Comparison of ENCODE assay signal across 15 cellular contexts in the genomic region with DNA sequence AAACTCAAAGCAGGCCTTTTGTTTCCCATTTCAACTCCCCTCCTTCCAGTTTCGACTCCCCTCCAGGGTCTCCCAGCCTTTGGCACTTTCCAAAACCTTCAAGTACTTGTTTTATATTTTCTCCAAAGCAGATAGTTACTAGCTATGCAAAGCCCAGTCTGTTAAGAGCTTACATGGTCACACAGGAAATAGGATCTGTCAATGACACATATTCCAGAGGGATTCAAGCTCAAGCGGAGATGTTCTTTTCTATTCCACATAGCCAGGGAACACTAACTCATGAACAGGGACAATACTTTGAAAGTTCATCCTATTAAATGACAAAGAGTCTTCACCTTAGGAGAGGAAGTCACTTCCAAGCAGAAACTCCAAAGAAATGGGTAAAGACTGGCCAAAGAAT. TPM values are rescaled to one million over a fixed set of nuclear protein-coding genes. Genes with fewer than 3 reads are reported as not detected.
A peak's percentile ranks its signal among the peaks of the same experiment; 100 is the strongest.
DNase-seq lines count a peak whose midpoint lies in the region; ATAC-seq, FAIRE-seq and TF ChIP-seq lines count a peak whose summit lies in the region.
"Had no signal": no experiment of that assay in that cellular context is flagged by ENCODE, and none has a peak within 500 bp of the region (broad histone marks: within the 10 kb centered on the region; RNA-seq: fewer than 3 reads in every experiment).

No MANE protein-coding gene starts in this region.

- H3K4me1 ChIP-seq in cardiac muscle cell (ENCODE audit: low read depth) (peaks cover 9% of the 10 kb centered on the region), foreskin keratinocyte (peaks cover 12% of the 10 kb centered on the region)

- no peaks in the 10 kb centered on the region for H3K27me3 Mint-ChIP-seq in T-helper 17 cell

- H3K4me1 Mint-ChIP-seq in T-helper 17 cell, result peaks cover 25% of the 10 kb centered on the region

- H3K9me3 ChIP-seq in cardiac muscle cell (ENCODE audit: low read depth) (no peaks in the 10 kb centered on the region), T-helper 17 cell (ENCODE audit: control insufficient read depth, low read length, poor library complexity, severe bottlenecking) (no peaks in the 10 kb centered on the region)

- ATAC-seq in Right ventricle myocardium inferior, result no peak
- no peak for ATAC-seq in T-helper 17 cell
- ATAC-seq in foreskin keratinocyte, result no peak
- ATAC-seq in GM21367 (IDR thresholded peaks at IDR 0.05; ENCODE audit: unreplicated experiment), result no peak
- no peak for ATAC-seq in GM19035 (IDR thresholded peaks at IDR 0.05; ENCODE audit: unreplicated experiment)

- H3K27me3 ChIP-seq in cardiac muscle cell, result no peaks in the 10 kb centered on the region
- H3K27me3 ChIP-seq in foreskin keratinocyte, result no peaks in the 10 kb centered on the region

- H3K27ac ChIP-seq in cardiac muscle cell, result peak overlapping the region; percentile 44
- H3K27ac ChIP-seq in foreskin keratinocyte, result peak overlapping the region; percentile 77
- H3K27ac ChIP-seq: HL-60 had no signal

- TF ChIP-seq POLR2A in GM12892 (IDR thresholded peaks at IDR 0.05; ENCODE audit: low read depth, low read length), result no peak

- H3K36me3 Mint-ChIP-seq in T-helper 17 cell (ENCODE audit: low read depth), result peaks cover 5% of the 10 kb centered on the region

- no peak for FAIRE-seq in GM12892 (lab: Jason Lieb, UNC)
- FAIRE-seq: GM12891 had no signal

- no peak for DNase-seq in cardiac muscle cell (ENCODE audit: low read depth in 1 of 2, low spot score in 1 of 2)
- no peak for DNase-seq in Right ventricle myocardium inferior (ENCODE audit: missing footprints)
- no peak for DNase-seq in T-helper 17 cell
- DNase-seq in foreskin keratinocyte, result no peak
- DNase-seq in NCI-H446 treated with DMSO at 0.1 percent for 48 hours (lab: John Stamatoyannopoulos, UW), result no peak
- no peak for DNase-seq in GM12892 (ENCODE audit: insufficient read length)
- DNase-seq: activated CD4-positive, CD25-positive, alpha-beta regulatory T cell; central memory CD4-positive, alpha-beta T cell; DND-41; stimulated activated CD4-positive, alpha-beta T cell treated with anti-CD3 and anti-CD28 coated beads, Interleukin-2, amount 100 ng/mL, for 48 hours; stimulated activated naive CD4-positive, alpha-beta T cell had no signal

- TF ChIP-seq CTCF in cardiac muscle cell (IDR thresholded peaks at IDR 0.05; ENCODE audit: low read depth, low read length) (no peak), foreskin keratinocyte (conservative IDR thresholded peaks at IDR 0.05) (no peak)

- peak overlapping the region; percentile 62 for H3K27ac Mint-ChIP-seq in T-helper 17 cell

- intact Hi-C loops in Right ventricle myocardium inferior (cut with DNase I), result no loop called here

- H3K4me3 Mint-ChIP-seq in T-helper 17 cell, result no peak overlapping the region

- no peaks in the 10 kb centered on the region for H3K36me3 ChIP-seq in cardiac muscle cell

- H3K4me3 ChIP-seq in cardiac muscle cell, result no peak overlapping the region

RNA-seq across cellular contexts. Expression of gene SUCLG2, which starts 18.6 kb away (rescaled TPM):
- total RNA-seq in cardiac muscle cell (27.9 and 38.4 TPM in 2 replicates), Right ventricle myocardium inferior (99.2 TPM), T-helper 17 cell (10 to 100 TPM; 43.8 to 48.1 TPM), foreskin keratinocyte (37.0 and 43.9 TPM in 2 replicates)
- polyA plus RNA-seq in cardiac muscle cell (39.0 and 59.5 TPM in 2 replicates), foreskin keratinocyte (25.8 and 26.6 TPM in 2 replicates)
- polyA plus RNA-seq in GM12892 (2012; ENCODE audit: missing spikeins), result 35.6 TPM
